28 cellular contexts compared by ENCODE assay signal in genomic region chr16:55051571-55051970, GRCh38.
"Had no signal": no experiment of that assay in that cellular context is flagged by ENCODE, and none has a peak within 500 bp of the region (broad histone marks: within the 10 kb centered on the region; RNA-seq: fewer than 3 reads in every experiment).

No MANE protein-coding gene starts in this region.

- H3K4me3 Mint-ChIP-seq: activated B cell treated with CpG ODN at 0.5 μM for 24 hours; activated CD8-positive, alpha-beta T cell treated with anti-CD3 and anti-CD28 coated beads for 36 hours; activated naive CD8-positive, alpha-beta T cell treated with anti-CD3 and anti-CD28 coated beads for 36 hours; activated T-cell treated with anti-CD3 and anti-CD28 coated beads, Interleukin-2, amount 50 U/mL, for 72 hours; mesothelial cell of epicardium; naive thymus-derived CD4-positive, alpha-beta T cell; T-cell; T-helper 2 cell treated with Interferon-gamma antibody and Interleukin-4, amounts not matched to agents 5 μg/mL and 100 μg/mL, for 36 hours had no signal

- H3K9me3 ChIP-seq: adrenal gland, ascending aorta, pancreas, psoas muscle, testis, transverse colon, uterus had no signal

- H3K4me1 Mint-ChIP-seq: activated B cell treated with CpG ODN at 0.5 μM for 24 hours had no signal

- H3K27ac Mint-ChIP-seq: activated B cell treated with CpG ODN at 0.5 μM for 24 hours; activated CD8-positive, alpha-beta T cell treated with anti-CD3 and anti-CD28 coated beads for 36 hours; activated naive CD8-positive, alpha-beta T cell treated with anti-CD3 and anti-CD28 coated beads for 36 hours; activated T-cell treated with anti-CD3 and anti-CD28 coated beads, Interleukin-2, amount 50 U/mL, for 72 hours; mesothelial cell of epicardium; naive thymus-derived CD4-positive, alpha-beta T cell; T-cell; T-helper 2 cell treated with Interferon-gamma antibody and Interleukin-4, amounts not matched to agents 5 μg/mL and 100 μg/mL, for 36 hours had no signal

- H3K27ac ChIP-seq: adrenal gland, ascending aorta, cardiac muscle cell, pancreas, psoas muscle, testis, transverse colon, uterus had no signal

- DNase-seq: activated B cell treated with CpG ODN at 0.5 μM for 24 hours; activated CD4-positive, alpha-beta T cell treated with anti-CD3 and anti-CD28 coated beads, Interleukin-2, amount 50 U/mL, for 1 hour; activated CD8-positive, alpha-beta T cell treated with anti-CD3 and anti-CD28 coated beads for 36 hours; activated naive CD4-positive, alpha-beta T cell; activated naive CD8-positive, alpha-beta T cell treated with anti-CD3 and anti-CD28 coated beads for 36 hours; activated T-cell treated with anti-CD3 and anti-CD28 coated beads, Interleukin-2, amount 50 U/mL, for 72 hours; cerebellar nuclear complex; cortex of kidney; foreskin fibroblast; head of caudate nucleus; hippocampal formation; kidney; left colon; naive thymus-derived CD4-positive, alpha-beta T cell; pancreas; psoas muscle; stimulated activated naive CD4-positive, alpha-beta T cell treated with Interleukin-2 at 50 U/mL for 16 hours; T-cell; testis; transverse colon; uterus had no signal

- ATAC-seq: activated CD8-positive, alpha-beta T cell treated with anti-CD3 and anti-CD28 coated beads for 36 hours; activated T-cell treated with anti-CD3 and anti-CD28 coated beads, Interleukin-2, amount 50 U/mL, for 72 hours; esophagus mucosa; left colon; naive thymus-derived CD4-positive, alpha-beta T cell; pancreas; psoas muscle; T-cell had no signal

- H3K36me3 ChIP-seq: adrenal gland, ascending aorta, cardiac muscle cell, pancreas, transverse colon, uterus had no signal

- H3K27me3 ChIP-seq: ascending aorta, testis, uterus had no signal

- H3K4me3 ChIP-seq: adrenal gland, ascending aorta, cardiac muscle cell, pancreas, psoas muscle, testis, transverse colon, uterus had no signal

- H3K4me1 ChIP-seq: adrenal gland, ascending aorta, pancreas, psoas muscle, testis, uterus had no signal

- H3K36me3 Mint-ChIP-seq: activated naive CD8-positive, alpha-beta T cell treated with anti-CD3 and anti-CD28 coated beads for 36 hours; brain; naive thymus-derived CD4-positive, alpha-beta T cell; T-cell had no signal
